ENCODE assay signal across 17 cellular contexts in genomic region chr11:11409916-11410315, GRCh38. TPM values are rescaled to one million over a fixed set of nuclear protein-coding genes. Genes with fewer than 3 reads are reported as not detected.
DNase-seq lines count a peak whose midpoint lies in the region; ATAC-seq, FAIRE-seq and TF ChIP-seq lines count a peak whose summit lies in the region.
"Had no signal": no experiment of that assay in that cellular context is flagged by ENCODE, and none has a peak within 500 bp of the region (broad histone marks: within the 10 kb centered on the region; RNA-seq: fewer than 3 reads in every experiment).

No MANE protein-coding gene starts in this region.

- peak overlapping the region; percentile 44 for H3K27ac Mint-ChIP-seq in mesothelial cell of epicardium
- H3K27ac Mint-ChIP-seq: naive thymus-derived CD4-positive, alpha-beta T cell; T-helper 1 cell treated with Interleukin-12 subunit alpha and Interleukin-12 subunit beta and Interleukin-4 antibody, amounts not matched to agents 30 μg/mL and 1 μg/mL, for 36 hours had no signal

- peaks cover 46% of the 10 kb centered on the region for H3K4me1 Mint-ChIP-seq in mesothelial cell of epicardium
- H3K4me1 Mint-ChIP-seq: naive thymus-derived CD4-positive, alpha-beta T cell had no signal

- CTCF ChIA-PET in RWPE1 (lab: Yijun Ruan, JAX): interaction anchor here (0.6 kb wide), 1 partner anchor 373 kb away, joined by 3 read pairs; no protein-coding TSS in a partner anchor
- CTCF ChIA-PET in HepG2 (lab: Yijun Ruan, JAX; ENCODE audit: low intra/inter-chr PET ratio, low total read pairs): no interaction called here

- no peaks in the 10 kb centered on the region for H3K36me3 ChIP-seq in HepG2 (replicated peaks in 1 of 2; ENCODE audit: control insufficient read depth in 1 of 2, insufficient read depth in 2 of 2, low read length in 2 of 2)

- no peak overlapping the region for H3K9ac ChIP-seq in HepG2 (ENCODE audit: insufficient read depth, low read depth, low read length)

- no peak overlapping the region for H3K4me3 ChIP-seq in HepG2 (replicated peaks in 1 of 3; ENCODE audit: insufficient read depth in 1 of 3, low read depth in 2 of 3, low read length in 3 of 3)
- H3K4me3 ChIP-seq: PC-9 had no signal

- no peaks in the 10 kb centered on the region for H3K4me1 ChIP-seq in HepG2 (ENCODE audit: insufficient read depth, low read length)

- H4K20me1 ChIP-seq in HepG2 (ENCODE audit: insufficient read depth, low read length): no peaks in the 10 kb centered on the region

- no peak overlapping the region for H3K4me3 Mint-ChIP-seq in mesothelial cell of epicardium
- H3K4me3 Mint-ChIP-seq: naive thymus-derived CD4-positive, alpha-beta T cell; T-helper 1 cell treated with Interleukin-12 subunit alpha and Interleukin-12 subunit beta and Interleukin-4 antibody, amounts not matched to agents 30 μg/mL and 1 μg/mL, for 36 hours had no signal

- POLR2A ChIA-PET in RWPE1 (lab: Yijun Ruan, JAX; ENCODE audit: low non-redundant PET) (no interaction called here), HepG2 (lab: Yijun Ruan, JAX) (no interaction called here)

- H3K4me2 ChIP-seq in HepG2 (ENCODE audit: low read depth, low read length): no peak overlapping the region
- H3K4me2 ChIP-seq: PC-9 had no signal

- no TSS peak for BruUV-seq in HepG2 (replicated peaks; lab: Mats Ljungman, UMichigan)

- H3K27me3 Mint-ChIP-seq in mesothelial cell of epicardium (ENCODE audit: low read depth): no peaks in the 10 kb centered on the region

- 0% methylated on average over 3 of the region's 3 CpGs for WGBS in HepG2 (ENCODE audit: low lambda C conversion rate)

- in situ Hi-C loops in HepG2 (cut with HindIII; ENCODE audit: extremely low pct_ligation_motif_present, low pct_unique_long_range_greater_than_20kb): no loop called here

- TF ChIP-seq CTCF in RWPE1 (conservative IDR thresholded peaks at IDR 0.05; ENCODE audit: low read depth): no peak
- TF ChIP-seq CTCF in mesothelial cell of epicardium (IDR thresholded peaks at IDR 0.05; ENCODE audit: unreplicated experiment): no peak
- no peak for TF ChIP-seq CTCF in HepG2 (CRISPR knock-in tag; IDR thresholded peaks at IDR 0.05)

- no peak for FAIRE-seq in HepG2 (lab: Jason Lieb, UNC)
- FAIRE-seq: bronchial epithelial cell had no signal

- H3K79me2 ChIP-seq in HepG2 (ENCODE audit: insufficient read depth, low read length): no peaks in the 10 kb centered on the region

- peak overlapping the region; percentile 31; the same call in 1 of the 2 replicates for H3K27ac ChIP-seq in RWPE1
- H3K27ac ChIP-seq in HepG2 (ENCODE audit: extremely low read length, insufficient read depth, low read length): no peak overlapping the region
- H3K27ac ChIP-seq: C4-2B, PC-9 had no signal

- H2AFZ ChIP-seq in HepG2 (ENCODE audit: low read length): no peak overlapping the region
- H2AFZ ChIP-seq: PC-9 had no signal

- peaks cover 1 to 30% of the 10 kb centered on the region in 2 experiments; a peak in 4 of 5 replicates for H3K27me3 ChIP-seq in HepG2 (ENCODE audit: control insufficient read depth in 1 of 2, insufficient read depth in 2 of 2, low read length in 2 of 2)

- no peak for TF ChIP-seq POLR2A in HepG2 (IDR thresholded peaks at IDR 0.05; ENCODE audit: insufficient read depth in 1 of 2, low read depth in 2 of 2, low read length in 2 of 2)

- H3K9me3 Mint-ChIP-seq in mesothelial cell of epicardium: no peaks in the 10 kb centered on the region
- H3K9me3 Mint-ChIP-seq: naive thymus-derived CD4-positive, alpha-beta T cell; T-helper 1 cell treated with Interleukin-12 subunit alpha and Interleukin-12 subunit beta and Interleukin-4 antibody, amounts not matched to agents 30 μg/mL and 1 μg/mL, for 36 hours had no signal

- intact Hi-C loops in HepG2 (cut with micrococcal nuclease; ENCODE audit: unreplicated experiment): no loop called here

- no peaks in the 10 kb centered on the region for H3K36me3 Mint-ChIP-seq in mesothelial cell of epicardium
- H3K36me3 Mint-ChIP-seq: naive thymus-derived CD4-positive, alpha-beta T cell had no signal

- peak; percentile 71 for DNase-seq in ELF-1 (ENCODE audit: low read depth, low spot score)
- peak; percentile 63 to 86 (median 71) for DNase-seq in NCI-H1417 (lab: John Stamatoyannopoulos, UW)
- DNase-seq in RWPE1 (ENCODE audit: low spot score): no peak
- no peak for DNase-seq in mesothelial cell of epicardium (ENCODE audit: low spot score in 2 of 2, unreplicated experiment in 2 of 2)
- DNase-seq in activated T-cell treated with anti-CD3 and anti-CD28 coated beads, Interleukin-2, amount 50 U/mL, for 1 hour: no peak
- DNase-seq in HepG2 (ENCODE audit: low spot score): no peak
- DNase-seq in globus pallidus (ENCODE audit: low spot score): no peak
- no peak for DNase-seq in A172 (ENCODE audit: low spot score)
- DNase-seq: activated CD4-positive, alpha-beta T cell treated with anti-CD3 and anti-CD28 coated beads, Interleukin-2, amount 50 U/mL, for 48 hours; activated gamma-delta T cell treated with Interleukin-2 at 50 U/mL for 16 hours; GDM1; H7; naive thymus-derived CD4-positive, alpha-beta T cell; PC-9 had no signal

- no peak for ATAC-seq in HepG2
- ATAC-seq: naive thymus-derived CD4-positive, alpha-beta T cell had no signal

- TF ChIP-seq EP300 in HepG2 (IDR thresholded peaks at IDR 0.05; ENCODE audit: low read depth in 2 of 2, low read length in 2 of 2) (no peak), HepG2 (CRISPR knock-in tag; IDR thresholded peaks at IDR 0.05; ENCODE audit: borderline replicate concordance) (no peak)

- no peaks in the 10 kb centered on the region for H3K9me3 ChIP-seq in HepG2 (ENCODE audit: low read length)

- no peak for TF ChIP-seq RAD21 in HepG2 (CRISPR knock-in tag; IDR thresholded peaks at IDR 0.05)

TF ChIP-seq in HepG2, 621 proteins besides CTCF, POLR2A, EP300 and RAD21:
- no peak for TF ChIP-seq SRSF1 (optimal IDR thresholded peaks at IDR 0.05; ENCODE audit: low read depth, low read length)
- TF ChIP-seq ZSCAN29 (CRISPR knock-in tag; conservative IDR thresholded peaks at IDR 0.05): no peak
- no peak for TF ChIP-seq ATF6 (CRISPR knock-in tag; conservative IDR thresholded peaks at IDR 0.05)
TF ChIP-seq in HepG2: peak in this region for 0.

RNA-seq across cellular contexts. Expression of gene CSNK2A3, which starts 56.9 kb away (rescaled TPM):
- total RNA-seq in mesothelial cell of epicardium (1.1 to 2.8 TPM (median 1.9 TPM) in 3 replicates), HepG2 (2016; rRNA removed; fragmentation: Illumina TruSeq; extraction: Trizol) (3.5 and 5.4 TPM in 2 replicates)
- total RNA-seq in HepG2 (2016; cell fraction: cytosol; rRNA removed; fragmentation: Illumina TruSeq; extraction: Trizol; ENCODE audit: low read depth): 1.6 and 2.0 TPM in 2 replicates
- total RNA-seq in HepG2 (2016; cell fraction: insoluble cytoplasmic fraction; rRNA removed; fragmentation: Illumina TruSeq; extraction: Trizol): 3.4 and 4.2 TPM in 2 replicates
- 1.6 and 2.3 TPM in 2 replicates for total RNA-seq in HepG2 (2016; cell fraction: membrane; rRNA removed; fragmentation: Illumina TruSeq; extraction: Trizol)
- total RNA-seq in HepG2 (2016; cell fraction: nucleus; rRNA removed; fragmentation: Illumina TruSeq; extraction: Trizol): 0.90 and 1.8 TPM in 2 replicates
- polyA plus RNA-seq in HepG2 (2011; rRNA removed): 1.5 and 1.7 TPM in 2 replicates
- polyA plus RNA-seq in HepG2 (2011; cell fraction: cytosol; rRNA removed): 0.98 and 3.8 TPM in 2 replicates
- 0.71 and 1.1 TPM in 2 replicates for polyA plus RNA-seq in HepG2 (2011; cell fraction: nucleus; rRNA removed)
- 10.7 and 12.4 TPM in 2 replicates for polyA plus RNA-seq in HepG2 (2012)
- polyA plus RNA-seq in HepG2 (2016; cell fraction: cytosol; fragmentation: Illumina TruSeq; extraction: Trizol; ENCODE audit: low read depth): 0.42 TPM in 2 replicates
- polyA plus RNA-seq in HepG2 (2016; cell fraction: insoluble cytoplasmic fraction; fragmentation: Illumina TruSeq; extraction: Trizol; ENCODE audit: low read depth): 2.2 and 3.1 TPM in 2 replicates
- polyA plus RNA-seq in HepG2 (2016; cell fraction: membrane; fragmentation: Illumina TruSeq; extraction: Trizol; ENCODE audit: low read depth): 0.63 and 0.72 TPM in 2 replicates
- polyA plus RNA-seq in HepG2 (2016; cell fraction: nucleus; fragmentation: Illumina TruSeq; extraction: Trizol; ENCODE audit: insufficient read depth, low read depth): 1.2 and 2.1 TPM in 2 replicates
- 0.50 and 1.2 TPM in 2 replicates for polyA minus RNA-seq in HepG2 (2011; rRNA and poly(A)+ RNA removed; ENCODE audit: low replicate concordance)
- 1.9 and 3.0 TPM in 2 replicates for polyA minus RNA-seq in HepG2 (2011; cell fraction: cytosol; rRNA and poly(A)+ RNA removed)
- 1.7 and 3.0 TPM in 2 replicates for polyA minus RNA-seq in HepG2 (2011; cell fraction: nucleus; rRNA and poly(A)+ RNA removed)
- 3.4 and 3.6 TPM in 2 replicates for total RNA-seq in A172 (2014; rRNA removed; shearing (Covaris generic))

Comparison
In these comparisons a context has a peak if more than half of its experiments do, and no peak if none do; other contexts are left out.
1. DNase-seq: peak in ELF-1 (single experiment) and NCI-H1417 (3 of 3); none in RWPE1 (single experiment), mesothelial cell of epicardium (0 of 2), activated T-cell treated with anti-CD3 and anti-CD28 coated beads, Interleukin-2, amount 50 U/mL, for 1 hour (single experiment), HepG2 (single experiment), globus pallidus (single experiment) and A172 (single experiment).